ENCODE assay signal across 1 cellular context in the genomic region with DNA sequence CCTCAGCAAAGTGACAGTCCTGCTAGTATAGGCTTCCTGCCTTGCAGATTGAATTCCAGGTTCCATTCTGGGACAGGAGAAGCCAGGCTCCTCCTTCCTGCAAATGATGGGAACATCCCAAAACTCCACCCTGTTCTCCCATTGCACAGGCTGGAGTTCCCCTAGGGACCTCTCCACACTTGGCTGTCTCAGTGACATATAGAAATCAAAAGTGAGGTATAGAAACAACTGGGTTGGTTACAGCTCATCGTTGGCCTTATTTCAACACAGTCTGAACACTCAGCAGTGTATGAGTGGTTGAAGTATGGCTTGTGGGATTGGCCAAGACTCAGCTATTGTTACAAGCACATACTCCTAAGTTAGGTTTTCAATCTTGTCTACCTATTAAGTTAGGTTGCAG.
TF ChIP-seq lines count a peak whose summit lies in the region.

No MANE protein-coding gene starts in this region.

TF ChIP-seq in H1, 55 proteins besides CTCF, POLR2A, EP300 and RAD21:
- TF ChIP-seq POU5F1 (IDR thresholded peaks at IDR 0.05; ENCODE audit: low read depth, low read length) (no peak), SUZ12 (IDR thresholded peaks at IDR 0.05; ENCODE audit: low read length) (no peak), RFX5 (IDR thresholded peaks at IDR 0.05; ENCODE audit: borderline replicate concordance, low read depth, low read length) (no peak), BACH1 (IDR thresholded peaks at IDR 0.05; ENCODE audit: low read length) (no peak), SRF (IDR thresholded peaks at IDR 0.05; ENCODE audit: low read depth, low read length) (no peak), CHD2 (IDR thresholded peaks at IDR 0.05; ENCODE audit: low read length) (no peak), HDAC2 (IDR thresholded peaks at IDR 0.05; ENCODE audit: borderline replicate concordance in 1 of 2, low read depth in 2 of 2, low read length in 2 of 2) (no peak), CEBPB (IDR thresholded peaks at IDR 0.05; ENCODE audit: low read depth, low read length) (no peak), TAF7 (optimal IDR thresholded peaks at IDR 0.05; ENCODE audit: borderline replicate concordance, low read depth, low read length) (no peak), RNF2 (IDR thresholded peaks at IDR 0.05; ENCODE audit: borderline replicate concordance, low read depth, low read length, missing control alignments, poor library complexity, severe bottlenecking) (no peak), SIN3A (conservative IDR thresholded peaks at IDR 0.05 in 1 of 2, IDR thresholded peaks at IDR 0.05 in 1 of 2; ENCODE audit: low read depth in 1 of 2, low read length in 2 of 2) (no peak), YY1 (IDR thresholded peaks at IDR 0.05; ENCODE audit: low read depth, low read length) (no peak), NRF1 (IDR thresholded peaks at IDR 0.05; ENCODE audit: low read depth, low read length) (no peak), KDM1A (IDR thresholded peaks at IDR 0.05; ENCODE audit: borderline replicate concordance, low read length) (no peak), RXRA (IDR thresholded peaks at IDR 0.05; ENCODE audit: insufficient read depth, low read depth, low read length) (no peak)
- TF ChIP-seq, protein P1, sequence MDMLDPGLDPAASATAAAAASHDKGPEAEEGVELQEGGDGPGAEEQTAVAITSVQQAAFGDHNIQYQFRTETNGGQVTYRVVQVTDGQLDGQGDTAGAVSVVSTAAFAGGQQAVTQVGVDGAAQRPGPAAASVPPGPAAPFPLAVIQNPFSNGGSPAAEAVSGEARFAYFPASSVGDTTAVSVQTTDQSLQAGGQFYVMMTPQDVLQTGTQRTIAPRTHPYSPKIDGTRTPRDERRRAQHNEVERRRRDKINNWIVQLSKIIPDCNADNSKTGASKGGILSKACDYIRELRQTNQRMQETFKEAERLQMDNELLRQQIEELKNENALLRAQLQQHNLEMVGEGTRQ (IDR thresholded peaks at IDR 0.05; ENCODE audit: low read length): no peak
TF ChIP-seq in H1: peak in this region for 0.
